ENCODE assay signal across 1 cellular context in the genomic region with DNA sequence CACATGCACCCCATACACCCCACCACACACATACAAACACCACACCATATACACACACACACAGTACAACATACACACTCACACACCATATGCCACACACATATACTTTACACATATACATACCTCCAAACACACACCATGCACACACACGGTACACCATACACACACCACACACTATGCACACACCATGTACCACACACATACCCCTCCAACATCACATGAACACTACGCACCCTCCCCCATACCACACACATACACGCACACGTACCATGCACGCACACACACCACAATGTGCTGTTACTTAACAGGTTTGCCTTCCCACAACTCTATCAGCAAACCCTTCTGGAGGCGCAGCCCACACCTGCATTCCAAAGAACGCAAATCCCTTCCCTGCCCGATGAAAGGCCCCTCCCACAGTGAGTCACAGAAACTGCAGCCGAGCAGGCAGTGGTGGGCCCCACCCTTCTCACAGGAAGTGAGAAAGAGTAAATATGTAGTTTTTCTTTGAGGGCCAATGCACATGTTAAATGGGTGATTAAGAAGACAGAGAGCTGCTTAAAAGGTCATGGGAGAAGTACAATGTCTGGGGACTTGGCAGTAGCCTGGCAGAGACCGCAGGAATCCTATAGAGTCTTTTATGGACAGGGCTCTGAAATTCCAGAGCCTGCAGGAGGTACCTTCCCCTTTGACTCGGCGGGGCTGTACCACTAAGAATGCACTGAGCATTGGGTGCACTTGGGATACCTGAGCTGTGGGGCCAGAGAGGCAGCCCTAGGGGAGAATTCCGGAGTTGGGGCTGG.
TF ChIP-seq lines count a peak whose summit lies in the region.

No MANE protein-coding gene starts in this region.

TF ChIP-seq in HCT116, 20 proteins besides CTCF, POLR2A, EP300 and RAD21 (continued from another document):
- peak; percentile 69 for TF ChIP-seq ZBTB33 (IDR thresholded peaks at IDR 0.05; ENCODE audit: extremely low read depth, insufficient replicate concordance, low read length)
- no peak for TF ChIP-seq FOSL1 (IDR thresholded peaks at IDR 0.05; ENCODE audit: low read depth)
- no peak for TF ChIP-seq SP1 (IDR thresholded peaks at IDR 0.05; ENCODE audit: low read depth)
- no peak for TF ChIP-seq SRF (IDR thresholded peaks at IDR 0.05; ENCODE audit: low read depth)
TF ChIP-seq in HCT116: peak in this region for 4.
